ENCODE assay signal across 1 cellular context in the genomic region with DNA sequence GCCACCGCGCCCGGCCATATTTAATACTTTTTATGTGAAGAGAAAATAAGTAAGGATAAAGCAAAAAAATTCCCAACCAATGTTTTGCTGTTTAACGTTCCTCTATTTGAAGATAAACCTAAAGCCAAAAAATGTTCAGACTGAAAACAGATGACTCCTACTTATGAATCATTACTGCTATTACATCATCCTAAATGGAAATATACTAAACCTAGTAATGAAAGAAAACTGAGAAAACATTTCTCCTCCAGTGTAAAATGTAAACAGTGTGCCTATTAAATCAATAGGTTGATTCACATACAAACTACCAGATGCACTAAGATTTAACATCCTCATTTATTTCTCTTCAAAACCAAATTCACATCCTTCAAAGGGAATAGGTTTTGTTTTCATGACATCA.
TF ChIP-seq lines count a peak whose summit lies in the region.

No MANE protein-coding gene starts in this region.

TF ChIP-seq in HepG2, 621 proteins besides CTCF, POLR2A, EP300 and RAD21:
- TF ChIP-seq SKI (IDR thresholded peaks at IDR 0.05; ENCODE audit: partially characterized antibody): no peak
- TF ChIP-seq ZBTB42 (CRISPR knock-in tag; IDR thresholded peaks at IDR 0.05): no peak
- TF ChIP-seq SIX4 (CRISPR knock-in tag; IDR thresholded peaks at IDR 0.05): no peak
- TF ChIP-seq CCDC6 (CRISPR knock-in tag; IDR thresholded peaks at IDR 0.05): no peak
- TF ChIP-seq, protein P1, sequence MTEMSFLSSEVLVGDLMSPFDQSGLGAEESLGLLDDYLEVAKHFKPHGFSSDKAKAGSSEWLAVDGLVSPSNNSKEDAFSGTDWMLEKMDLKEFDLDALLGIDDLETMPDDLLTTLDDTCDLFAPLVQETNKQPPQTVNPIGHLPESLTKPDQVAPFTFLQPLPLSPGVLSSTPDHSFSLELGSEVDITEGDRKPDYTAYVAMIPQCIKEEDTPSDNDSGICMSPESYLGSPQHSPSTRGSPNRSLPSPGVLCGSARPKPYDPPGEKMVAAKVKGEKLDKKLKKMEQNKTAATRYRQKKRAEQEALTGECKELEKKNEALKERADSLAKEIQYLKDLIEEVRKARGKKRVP (CRISPR knock-in tag; IDR thresholded peaks at IDR 0.05): peak in 1 of 2 experiments; percentile 65; a peak in 2 of 4 replicates
- TF ChIP-seq ATF7 (IDR thresholded peaks at IDR 0.05): peak; percentile 69
- TF ChIP-seq ATF7 (CRISPR knock-in tag; IDR thresholded peaks at IDR 0.05): no peak
- no peak for TF ChIP-seq ZNF382 (CRISPR knock-in tag; IDR thresholded peaks at IDR 0.05; ENCODE audit: borderline replicate concordance)
